In genomic region chrX:136773649-136774048, GRCh38 we compare ENCODE assay signal across 26 cellular contexts.
"Had no signal": no experiment of that assay in that cellular context is flagged by ENCODE, and none has a peak within 500 bp of the region (broad histone marks: within the 10 kb centered on the region; RNA-seq: fewer than 3 reads in every experiment).

No MANE protein-coding gene starts in this region.

- H3K9me3 ChIP-seq: colonic mucosa, SJCRH30, SK-N-SH had no signal

- H3K27me3 ChIP-seq: colonic mucosa, SJCRH30 had no signal

- H3K27me3 Mint-ChIP-seq: activated B cell treated with CpG ODN at 0.5 μM for 24 hours; activated CD4-positive, alpha-beta T cell treated with anti-CD3 and anti-CD28 coated beads, Interleukin-2, amount 10 ng/mL, durations not matched to agents 24 days and 14 days; activated CD8-positive, alpha-beta memory T cell treated with anti-CD3 and anti-CD28 coated beads, Interleukin-2, amount 10 ng/mL, durations not matched to agents 7 days and 5 days; activated naive CD4-positive, alpha-beta T cell treated with anti-CD3 and anti-CD28 coated beads, Interleukin-2, amount 10 ng/mL, durations not matched to agents 7 days and 5 days had no signal

- DNase-seq: activated B cell treated with CpG ODN at 0.5 μM for 24 hours; activated CD4-positive, alpha-beta T cell treated with anti-CD3 and anti-CD28 coated beads for 1 hour; activated CD4-positive, alpha-beta T cell treated with anti-CD3 and anti-CD28 coated beads, Interleukin-2, amount 10 ng/mL, durations not matched to agents 24 days and 14 days; activated CD4-positive, alpha-beta T cell treated with anti-CD3 and anti-CD28 coated beads, Interleukin-2, amount 50 U/mL, for 48 hours; activated CD8-positive, alpha-beta memory T cell treated with anti-CD3 and anti-CD28 coated beads, Interleukin-2, amount 10 ng/mL, durations not matched to agents 7 days and 5 days; activated gamma-delta T cell treated with Interleukin-2 at 50 U/mL for 16 hours; activated naive CD4-positive, alpha-beta T cell treated with anti-CD3 and anti-CD28 coated beads, Interleukin-2, amount 10 ng/mL, durations not matched to agents 7 days and 5 days; activated T-cell treated with anti-CD3 and anti-CD28 coated beads, Interleukin-2, amount 50 U/mL, for 24 hours; cerebellar nuclear complex; colonic mucosa; MM.1S; NCI-H1092 treated with DMSO at 0.1 percent for 48 hours; NCI-H1417 treated with DMSO at 0.1 percent for 48 hours; NCI-H1694; NCI-H2029 treated with DMSO at 0.1 percent for 48 hours; NCI-H345; NCI-H510A; NCI-H526 treated with DMSO at 0.1 percent for 48 hours; NCI-H82; RPMI8226; SJCRH30; SK-N-SH; T-helper 1 cell had no signal

- H3K4me3 Mint-ChIP-seq: activated B cell treated with CpG ODN at 0.5 μM for 24 hours; activated CD4-positive, alpha-beta T cell treated with anti-CD3 and anti-CD28 coated beads, Interleukin-2, amount 10 ng/mL, durations not matched to agents 24 days and 14 days; activated CD8-positive, alpha-beta memory T cell treated with anti-CD3 and anti-CD28 coated beads, Interleukin-2, amount 10 ng/mL, durations not matched to agents 7 days and 5 days; activated naive CD4-positive, alpha-beta T cell treated with anti-CD3 and anti-CD28 coated beads, Interleukin-2, amount 10 ng/mL, durations not matched to agents 7 days and 5 days; activated T-cell treated with anti-CD3 and anti-CD28 coated beads, Interleukin-2, amount 50 U/mL, for 24 hours had no signal

- H3K27ac Mint-ChIP-seq: activated B cell treated with CpG ODN at 0.5 μM for 24 hours; activated CD4-positive, alpha-beta T cell treated with anti-CD3 and anti-CD28 coated beads, Interleukin-2, amount 10 ng/mL, durations not matched to agents 24 days and 14 days; activated CD8-positive, alpha-beta memory T cell treated with anti-CD3 and anti-CD28 coated beads, Interleukin-2, amount 10 ng/mL, durations not matched to agents 7 days and 5 days; activated naive CD4-positive, alpha-beta T cell treated with anti-CD3 and anti-CD28 coated beads, Interleukin-2, amount 10 ng/mL, durations not matched to agents 7 days and 5 days; activated T-cell treated with anti-CD3 and anti-CD28 coated beads, Interleukin-2, amount 50 U/mL, for 24 hours; activated T-helper 2 cell treated with anti-CD3 and anti-CD28 coated beads, Interferon-gamma antibody, Interleukin-2, Interleukin-4, amounts not matched to agents 10 μg/mL and 5 μg/mL and 100 μg/mL, durations not matched to agents 14 hours and 24 hours and 36 hours had no signal

- ATAC-seq: activated CD8-positive, alpha-beta memory T cell treated with anti-CD3 and anti-CD28 coated beads, Interleukin-2, amount 10 ng/mL, durations not matched to agents 7 days and 5 days; Panc1; Right ventricle myocardium inferior had no signal

- H3K27ac ChIP-seq: colonic mucosa, SJCRH30 had no signal

- H3K9me3 Mint-ChIP-seq: activated B cell treated with CpG ODN at 0.5 μM for 24 hours; activated naive CD4-positive, alpha-beta T cell treated with anti-CD3 and anti-CD28 coated beads, Interleukin-2, amount 10 ng/mL, durations not matched to agents 7 days and 5 days; activated T-cell treated with anti-CD3 and anti-CD28 coated beads, Interleukin-2, amount 50 U/mL, for 24 hours had no signal
